In the genomic region with DNA sequence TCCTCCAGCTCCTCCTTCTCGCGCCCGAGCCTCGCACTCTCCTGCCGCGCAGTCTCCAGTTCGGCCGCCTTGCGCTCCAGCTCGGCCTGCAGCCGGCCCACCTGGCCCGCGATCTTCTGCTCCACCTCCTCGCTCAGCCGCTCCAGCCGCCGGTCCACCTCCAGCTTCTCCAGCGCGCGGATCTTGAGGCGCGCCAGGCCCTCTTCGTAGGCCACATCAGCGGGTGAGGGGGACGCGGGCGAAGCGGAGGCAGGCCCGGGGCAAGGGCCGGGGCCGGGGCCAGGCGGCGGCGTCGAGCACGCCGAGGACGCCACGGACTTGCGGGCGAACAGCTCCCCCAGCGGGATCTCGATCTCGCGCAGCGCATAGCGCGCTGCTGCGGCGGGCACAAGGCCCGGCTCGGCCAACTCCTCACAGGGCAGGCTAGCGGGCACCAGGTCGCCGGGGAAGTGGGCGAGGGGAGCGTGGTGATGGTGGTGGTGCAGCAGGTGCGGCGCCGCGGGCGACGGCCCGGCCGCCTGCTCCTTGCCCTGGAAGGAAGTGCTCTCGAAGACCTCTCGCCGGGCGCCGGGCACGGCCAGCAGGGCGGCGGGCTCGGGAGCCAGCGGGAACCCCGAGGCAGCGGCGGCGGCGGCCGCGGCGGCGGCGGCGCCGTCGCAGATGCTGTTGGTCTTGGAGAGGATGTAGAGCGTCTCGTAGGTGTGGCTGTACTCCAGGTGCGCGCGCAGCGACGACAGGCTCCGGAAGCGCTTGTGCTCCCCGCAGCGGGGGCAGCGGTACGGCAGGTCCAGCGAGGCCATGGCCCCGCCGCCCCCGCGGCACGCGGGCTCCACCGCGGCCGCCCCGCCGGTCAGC, we compare ENCODE assay signal across 9 cellular contexts. TPM values are rescaled to one million over a fixed set of nuclear protein-coding genes. Genes with fewer than 3 reads are reported as not detected.
DNase-seq lines count a peak whose midpoint lies in the region; ATAC-seq, FAIRE-seq and TF ChIP-seq lines count a peak whose summit lies in the region.
"Had no signal": no experiment of that assay in that cellular context is flagged by ENCODE, and none has a peak within 500 bp of the region (broad histone marks: within the 10 kb centered on the region; RNA-seq: fewer than 3 reads in every experiment).

No MANE protein-coding gene starts in this region.

- CTCF ChIA-PET in activated CD4-positive, alpha-beta memory T cell treated with anti-CD3 and anti-CD28 coated beads, Interleukin-2, amount 10 ng/mL, durations not matched to agents 7 days and 5 days (lab: Charles Lee) = interaction anchor here (1.0 to 1.6 kb wide), 2 partner anchors 21 to 57 kb away, joined by 4 to 9 read pairs; no protein-coding TSS in a partner anchor

- peaks cover 8 to 29% (median 13%) of the 10 kb centered on the region in 4 donors for H3K4me1 Mint-ChIP-seq in CD4-positive, CD25-positive, alpha-beta regulatory T cell
- H3K4me1 Mint-ChIP-seq in activated CD4-positive, alpha-beta memory T cell treated with anti-CD3 and anti-CD28 coated beads, Interleukin-2, amount 10 ng/mL, durations not matched to agents 7 days and 5 days = peaks cover 24% of the 10 kb centered on the region
- peaks cover 15 to 17% of the 10 kb centered on the region in 2 donors for H3K4me1 Mint-ChIP-seq in effector memory CD8-positive, alpha-beta T cell (ENCODE audit: low read depth in 2 of 2)

- no peak overlapping the region for H3K27ac ChIP-seq in CD4-positive, CD25-positive, alpha-beta regulatory T cell (ENCODE audit: insufficient read depth, low read length, poor library complexity, severe bottlenecking)

- peak; percentile 92 to 94 for ATAC-seq in CD4-positive, CD25-positive, alpha-beta regulatory T cell (ENCODE audit: low read depth in 2 of 2)
- peak; percentile 83 for ATAC-seq in GM21529 (IDR thresholded peaks at IDR 0.05; ENCODE audit: unreplicated experiment)
- ATAC-seq in effector memory CD8-positive, alpha-beta T cell (replicated peaks) = peak; percentile 95
- peak; percentile 13 for ATAC-seq in omental fat pad (ENCODE audit: low FRiP score)

- peaks cover 13% of the 10 kb centered on the region for H3K4me1 ChIP-seq in CD4-positive, CD25-positive, alpha-beta regulatory T cell (ENCODE audit: control insufficient read depth, insufficient read depth, low read length, poor library complexity, severe bottlenecking)

- POLR2A ChIA-PET in activated CD4-positive, alpha-beta memory T cell treated with anti-CD3 and anti-CD28 coated beads, Interleukin-2, amount 10 ng/mL, durations not matched to agents 7 days and 5 days (lab: Charles Lee) = interaction anchor here (0.7 to 2.1 kb wide), 3 partner anchors 35 to 198 kb away, joined by 3 to 18 read pairs (median 3); a partner anchor contains a TSS

- peak; percentile 69 to 89 (median 80) for DNase-seq in CD4-positive, CD25-positive, alpha-beta regulatory T cell
- DNase-seq in NCI-H1930 (lab: John Stamatoyannopoulos, UW) (peak; percentile 86 to 91), omental fat pad (ENCODE audit: low spot score) (no peak), urothelium cell line (ENCODE audit: low spot score) (peak; percentile 85), COLO829 (ENCODE audit: low spot score) (no peak)
- DNase-seq in activated CD4-positive, alpha-beta memory T cell treated with anti-CD3 and anti-CD28 coated beads, Interleukin-2, amount 10 ng/mL, durations not matched to agents 7 days and 5 days = peak; percentile 84
- peak; percentile 56 to 60 (median 57) for DNase-seq in effector memory CD8-positive, alpha-beta T cell

- peak overlapping the region in 1 of 3 donors; percentile 61 for H3K27ac Mint-ChIP-seq in CD4-positive, CD25-positive, alpha-beta regulatory T cell
- H3K27ac Mint-ChIP-seq in activated CD4-positive, alpha-beta memory T cell treated with anti-CD3 and anti-CD28 coated beads, Interleukin-2, amount 10 ng/mL, durations not matched to agents 7 days and 5 days = no peak overlapping the region
- no peak overlapping the region for H3K27ac Mint-ChIP-seq in effector memory CD8-positive, alpha-beta T cell

- no peak for TF ChIP-seq CTCF in omental fat pad (IDR thresholded peaks at IDR 0.05)

- H3K36me3 ChIP-seq in CD4-positive, CD25-positive, alpha-beta regulatory T cell (ENCODE audit: control insufficient read depth, insufficient read depth, low read length) = peaks cover under 1% of the 10 kb centered on the region

- H3K4me3 Mint-ChIP-seq in CD4-positive, CD25-positive, alpha-beta regulatory T cell = peak overlapping the region in 3 of 4 donors; percentile 57 to 81 (median 74)
- H3K4me3 Mint-ChIP-seq in activated CD4-positive, alpha-beta memory T cell treated with anti-CD3 and anti-CD28 coated beads, Interleukin-2, amount 10 ng/mL, durations not matched to agents 7 days and 5 days = peak overlapping the region; percentile 41
- H3K4me3 Mint-ChIP-seq in effector memory CD8-positive, alpha-beta T cell = peak overlapping the region in 1 of 2 donors; percentile 41

- H3K27me3 Mint-ChIP-seq in CD4-positive, CD25-positive, alpha-beta regulatory T cell = no peaks in the 10 kb centered on the region
- no peaks in the 10 kb centered on the region for H3K27me3 Mint-ChIP-seq in activated CD4-positive, alpha-beta memory T cell treated with anti-CD3 and anti-CD28 coated beads, Interleukin-2, amount 10 ng/mL, durations not matched to agents 7 days and 5 days
- H3K27me3 Mint-ChIP-seq in effector memory CD8-positive, alpha-beta T cell = no peaks in the 10 kb centered on the region

- H3K36me3 Mint-ChIP-seq in CD4-positive, CD25-positive, alpha-beta regulatory T cell = peaks cover 3% of the 10 kb centered on the region
- peaks cover 3% of the 10 kb centered on the region for H3K36me3 Mint-ChIP-seq in activated CD4-positive, alpha-beta memory T cell treated with anti-CD3 and anti-CD28 coated beads, Interleukin-2, amount 10 ng/mL, durations not matched to agents 7 days and 5 days (ENCODE audit: low read depth)
- no peaks in the 10 kb centered on the region for H3K36me3 Mint-ChIP-seq in effector memory CD8-positive, alpha-beta T cell (ENCODE audit: insufficient read depth)

- H3K9me3 ChIP-seq in CD4-positive, CD25-positive, alpha-beta regulatory T cell (ENCODE audit: control insufficient read depth in 2 of 2, low read length in 2 of 2) = no peaks in the 10 kb centered on the region

- peak overlapping the region; percentile 58 for H3K4me3 ChIP-seq in CD4-positive, CD25-positive, alpha-beta regulatory T cell (ENCODE audit: low read depth, low read length)

- no peaks in the 10 kb centered on the region for H3K9me3 Mint-ChIP-seq in CD4-positive, CD25-positive, alpha-beta regulatory T cell
- H3K9me3 Mint-ChIP-seq in activated CD4-positive, alpha-beta memory T cell treated with anti-CD3 and anti-CD28 coated beads, Interleukin-2, amount 10 ng/mL, durations not matched to agents 7 days and 5 days = no peaks in the 10 kb centered on the region
- H3K9me3 Mint-ChIP-seq in effector memory CD8-positive, alpha-beta T cell = no peaks in the 10 kb centered on the region

- no peak for FAIRE-seq in urothelium cell line (lab: Jason Lieb, UNC)
- FAIRE-seq: islet of Langerhans had no signal

- H3K27me3 ChIP-seq in CD4-positive, CD25-positive, alpha-beta regulatory T cell (ENCODE audit: control insufficient read depth, insufficient read depth, low read length) = no peaks in the 10 kb centered on the region

RNA-seq across cellular contexts. Expression of a gene that starts 15.2 kb away (rescaled TPM):
- 17.4 TPM for total RNA-seq in CD4-positive, CD25-positive, alpha-beta regulatory T cell
- polyA plus RNA-seq in CD4-positive, CD25-positive, alpha-beta regulatory T cell = 1 to 10 TPM in 2 of 4 donors, under 1 TPM in 2; 0.51 to 1.1 (median 0.95) TPM
- 10 to 100 TPM; 12.0 to 13.3 TPM for total RNA-seq in activated CD4-positive, alpha-beta memory T cell treated with anti-CD3 and anti-CD28 coated beads, Interleukin-2, amount 10 ng/mL, durations not matched to agents 7 days and 5 days
- total RNA-seq in omental fat pad = 1 to 10 TPM; 1.1 to 3.1 (median 2.0) TPM

RNA-seq across cellular contexts. Expression of a gene that starts 24.3 kb away (rescaled TPM):
- total RNA-seq in CD4-positive, CD25-positive, alpha-beta regulatory T cell = 0.69 TPM
- polyA plus RNA-seq in CD4-positive, CD25-positive, alpha-beta regulatory T cell = not detected
- total RNA-seq in activated CD4-positive, alpha-beta memory T cell treated with anti-CD3 and anti-CD28 coated beads, Interleukin-2, amount 10 ng/mL, durations not matched to agents 7 days and 5 days = not detected
- total RNA-seq in omental fat pad = not detected

RNA-seq across cellular contexts. Expression of a gene that starts 35.0 kb away (rescaled TPM):
- total RNA-seq in CD4-positive, CD25-positive, alpha-beta regulatory T cell = 114 TPM
- polyA plus RNA-seq in CD4-positive, CD25-positive, alpha-beta regulatory T cell = 100 to 1,000 TPM; 239 to 287 (median 275) TPM
- total RNA-seq in activated CD4-positive, alpha-beta memory T cell treated with anti-CD3 and anti-CD28 coated beads, Interleukin-2, amount 10 ng/mL, durations not matched to agents 7 days and 5 days = 100 to 1,000 TPM; 259 to 262 TPM
- total RNA-seq in omental fat pad = 100 to 1,000 TPM; 187 to 208 (median 202) TPM

RNA-seq across cellular contexts. Expression of a gene that starts 36.0 kb away (rescaled TPM):
- 7.0 TPM for total RNA-seq in CD4-positive, CD25-positive, alpha-beta regulatory T cell
- 10 to 100 TPM; 29.0 to 35.3 (median 32.7) TPM for polyA plus RNA-seq in CD4-positive, CD25-positive, alpha-beta regulatory T cell
- 10 to 100 TPM; 10.1 to 10.7 TPM for total RNA-seq in activated CD4-positive, alpha-beta memory T cell treated with anti-CD3 and anti-CD28 coated beads, Interleukin-2, amount 10 ng/mL, durations not matched to agents 7 days and 5 days
- total RNA-seq in omental fat pad = 10 to 100 TPM; 23.1 to 44.0 (median 38.5) TPM

RNA-seq across cellular contexts. Expression of a gene that starts 55.0 kb away (rescaled TPM):
- 30.3 TPM for total RNA-seq in CD4-positive, CD25-positive, alpha-beta regulatory T cell
- 10 to 100 TPM; 13.8 to 20.9 (median 17.7) TPM for polyA plus RNA-seq in CD4-positive, CD25-positive, alpha-beta regulatory T cell
- 10 to 100 TPM in 1 of 2 experiments, 1 to 10 TPM in 1; 8.9 to 14.3 TPM for total RNA-seq in activated CD4-positive, alpha-beta memory T cell treated with anti-CD3 and anti-CD28 coated beads, Interleukin-2, amount 10 ng/mL, durations not matched to agents 7 days and 5 days
- 10 to 100 TPM; 14.6 to 27.0 (median 14.9) TPM for total RNA-seq in omental fat pad

Comparison
In these comparisons a context has a peak if more than half of its experiments do, and no peak if none do; other contexts are left out.
1. ATAC-seq: peak in every context shown above with its lines; median percentile 95 in effector memory CD8-positive, alpha-beta T cell; 93 in CD4-positive, CD25-positive, alpha-beta regulatory T cell; 83 in GM21529; 13 in omental fat pad.
2. DNase-seq: peak in CD4-positive, CD25-positive, alpha-beta regulatory T cell (3 of 3), NCI-H1930 (2 of 2), activated CD4-positive, alpha-beta memory T cell treated with anti-CD3 and anti-CD28 coated beads, Interleukin-2, amount 10 ng/mL, durations not matched to agents 7 days and 5 days (single experiment), effector memory CD8-positive, alpha-beta T cell (3 of 3) and urothelium cell line (single experiment); none in omental fat pad (single experiment) and COLO829 (single experiment).